ENCODE assay signal across 8 cellular contexts in the genomic region with DNA sequence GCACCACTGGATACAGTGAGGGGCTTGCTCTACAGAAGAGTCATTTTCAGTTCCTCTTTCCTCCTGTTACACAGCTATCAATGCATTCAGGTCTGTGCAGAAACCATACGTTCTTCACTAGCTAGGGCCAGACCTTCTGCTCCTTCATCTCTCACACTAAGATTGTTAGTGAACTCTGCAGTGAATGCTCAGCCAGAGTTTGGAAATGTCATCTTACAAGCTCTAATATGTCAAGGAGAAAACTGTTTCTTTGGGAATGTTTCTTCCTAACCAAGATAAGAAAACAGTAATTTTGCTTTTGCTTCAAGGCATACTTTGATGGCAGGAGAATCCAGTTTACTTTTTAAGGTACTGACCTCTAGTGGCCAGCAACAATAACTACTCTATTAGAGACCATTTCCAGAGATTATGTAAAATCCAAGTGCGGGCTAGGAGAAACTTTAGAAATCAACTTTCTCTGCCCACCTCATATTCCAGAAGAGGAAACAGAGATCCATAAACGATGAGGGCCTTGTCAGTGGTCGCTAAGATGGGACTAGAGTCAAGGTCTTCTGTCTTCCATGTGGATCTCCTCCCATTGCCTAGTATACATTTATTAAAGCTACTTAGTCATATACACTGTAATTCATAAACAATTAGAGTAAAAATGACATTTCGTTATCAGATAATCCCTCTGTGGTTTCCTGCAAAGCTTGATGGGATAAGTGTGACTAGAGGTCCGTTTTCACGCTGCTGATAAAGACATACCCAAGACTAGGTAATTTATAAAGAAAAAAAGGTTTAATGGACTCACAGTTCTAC. TPM values are rescaled to one million over a fixed set of nuclear protein-coding genes. Genes with fewer than 3 reads are reported as not detected.
A peak's percentile ranks its signal among the peaks of the same experiment; 100 is the strongest.
DNase-seq lines count a peak whose midpoint lies in the region; ATAC-seq and TF ChIP-seq lines count a peak whose summit lies in the region.

No MANE protein-coding gene starts in this region.

- peak; percentile 71 for TF ChIP-seq CTCF in epithelial cell of proximal tubule (conservative IDR thresholded peaks at IDR 0.05; ENCODE audit: low read depth, low read length)

- ATAC-seq in GM21367 (IDR thresholded peaks at IDR 0.05; ENCODE audit: unreplicated experiment), result peak; percentile 98
- ATAC-seq in HG03469 (IDR thresholded peaks at IDR 0.05; ENCODE audit: unreplicated experiment), result peak; percentile 96
- peak; percentile 53 to 65 for ATAC-seq in naive thymus-derived CD8-positive, alpha-beta T cell

- peaks cover 0 to 2% (median 0%) of the 10 kb centered on the region in 5 donors for H3K27me3 Mint-ChIP-seq in naive thymus-derived CD8-positive, alpha-beta T cell

- peaks cover 2 to 15% (median 7%) of the 10 kb centered on the region in 4 donors for H3K4me1 Mint-ChIP-seq in naive thymus-derived CD8-positive, alpha-beta T cell

- POLR2A ChIA-PET in naive thymus-derived CD8-positive, alpha-beta T cell (lab: Charles Lee), result interaction anchor here (0.7 kb wide), 1 partner anchor 60 kb away, joined by 3 read pairs; no protein-coding TSS in a partner anchor

- no peak overlapping the region for H3K4me3 Mint-ChIP-seq in naive thymus-derived CD8-positive, alpha-beta T cell

- no peaks in the 10 kb centered on the region for H3K36me3 Mint-ChIP-seq in naive thymus-derived CD8-positive, alpha-beta T cell

- DNase-seq in DMS 273 (lab: John Stamatoyannopoulos, UW; ENCODE audit: unreplicated experiment) (peak; percentile 40), DMS 273 treated with DMSO at 0.1 percent for 48 hours (lab: John Stamatoyannopoulos, UW) (no peak), RPMI7951 (ENCODE audit: low read depth) (peak; percentile 64), epithelial cell of proximal tubule (ENCODE audit: low read depth) (no peak), mesenteric fat pad (ENCODE audit: low spot score) (no peak)
- peak in 3 of 10 donors; percentile 57 to 61 (median 58) for DNase-seq in naive thymus-derived CD8-positive, alpha-beta T cell

- H3K27ac Mint-ChIP-seq in naive thymus-derived CD8-positive, alpha-beta T cell, result peak overlapping the region in 1 of 10 donors; percentile 19

- H3K4me3 ChIP-seq in epithelial cell of proximal tubule (ENCODE audit: low read depth, low read length), result no peak overlapping the region

- no peaks in the 10 kb centered on the region for H3K9me3 Mint-ChIP-seq in naive thymus-derived CD8-positive, alpha-beta T cell

RNA-seq across cellular contexts. Expression of gene CC2D2A, which starts 12.1 kb away (rescaled TPM):
- 17.7 and 21.1 TPM in 2 replicates for total RNA-seq in RPMI7951 (2014; rRNA removed; shearing (Covaris generic))
- 15.2 and 15.8 TPM in 2 replicates for total RNA-seq in epithelial cell of proximal tubule
- not detected for total RNA-seq in naive thymus-derived CD8-positive, alpha-beta T cell
- not detected for polyA plus RNA-seq in naive thymus-derived CD8-positive, alpha-beta T cell
- 14.3 TPM for total RNA-seq in mesenteric fat pad

RNA-seq across cellular contexts. Expression of gene C1QTNF7, which starts 29.8 kb away (rescaled TPM):
- total RNA-seq in RPMI7951 (2014; rRNA removed; shearing (Covaris generic)), result not detected in 2 replicates
- total RNA-seq in epithelial cell of proximal tubule, result not detected in 2 replicates
- total RNA-seq in naive thymus-derived CD8-positive, alpha-beta T cell, result not detected
- under 1 TPM in 1 of 3 donors, not detected in 2; 0.07 TPM for polyA plus RNA-seq in naive thymus-derived CD8-positive, alpha-beta T cell
- total RNA-seq in mesenteric fat pad, result 1.8 TPM

Comparison
In these comparisons a context has a peak if more than half of its experiments do, and no peak if none do; other contexts are left out.
1. DNase-seq: peak in DMS 273 (single experiment) and RPMI7951 (single experiment); none in DMS 273 treated with DMSO at 0.1 percent for 48 hours (single experiment), epithelial cell of proximal tubule (single experiment) and mesenteric fat pad (single experiment).
2. RNA of gene CC2D2A, which starts 12.1 kb away (total RNA-seq): 17.7 to 21.1 TPM in RPMI7951, 15.2 to 15.8 TPM in epithelial cell of proximal tubule and 14.3 TPM in mesenteric fat pad (single experiment); not detected in naive thymus-derived CD8-positive, alpha-beta T cell; every median in the first group is over 10 times any median in the second.
3. Peak in every context shown above with its lines, with median percentiles within 50 percentile points of each other: ATAC-seq.